ENCODE assay signal across 2 cellular contexts in genomic region chr6:27838513-27839302, GRCh38.
A peak's percentile ranks its signal among the peaks of the same experiment; 100 is the strongest.
TF ChIP-seq lines count a peak whose summit lies in the region.

No MANE protein-coding gene starts in this region.

TF ChIP-seq in GM12878, 131 proteins besides CTCF, POLR2A, EP300 and RAD21 (continued from another document and continues in another):
- TF ChIP-seq PAX8 (IDR thresholded peaks at IDR 0.05) (0 out of 2 replicates have a peak, but pooled peaks have one; percentile 36), POU2F2 (IDR thresholded peaks at IDR 0.05; ENCODE audit: borderline replicate concordance, low read depth, low read length) (peak; percentile 68; the same call in 2 of the 3 replicates), TAF1 (IDR thresholded peaks at IDR 0.05; ENCODE audit: borderline replicate concordance, low read depth, low read length) (peak; percentile 92), IKZF1 (conservative IDR thresholded peaks at IDR 0.05) (0 out of 2 replicates have a peak, but pooled peaks have one; percentile 18), PML (IDR thresholded peaks at IDR 0.05; ENCODE audit: low read length) (peak; percentile 76), RUNX3 (IDR thresholded peaks at IDR 0.05; ENCODE audit: low read length) (peak; percentile 13; the same call in 1 of the 2 replicates), RELA (IDR thresholded peaks at IDR 0.05; ENCODE audit: borderline replicate concordance, partially characterized antibody) (peak; percentile 37), TCF12 (IDR thresholded peaks at IDR 0.05; ENCODE audit: low read depth, low read length) (peak; percentile 16; the same call in 1 of the 2 replicates), YBX1 (IDR thresholded peaks at IDR 0.05) (0 out of 2 replicates have a peak, but pooled peaks have one; percentile 17), HDGF (IDR thresholded peaks at IDR 0.05) (peak; percentile 25; the same call in 1 of the 2 replicates), MTA2 (IDR thresholded peaks at IDR 0.05; ENCODE audit: low read depth) (0 out of 2 replicates have a peak, but pooled peaks have one; percentile 17), YY1 (IDR thresholded peaks at IDR 0.05; ENCODE audit: low read depth, low read length) (0 out of 2 replicates have a peak, but pooled peaks have one; percentile 3), MXI1 (IDR thresholded peaks at IDR 0.05; ENCODE audit: low read depth, low read length) (peak; percentile 52; the same call in 1 of the 2 replicates), RAD51 (IDR thresholded peaks at IDR 0.05) (peak; percentile 22; the same call in 1 of the 2 replicates), LARP7 (IDR thresholded peaks at IDR 0.05) (0 out of 2 replicates have a peak, but pooled peaks have one; percentile 14), CBX5 (IDR thresholded peaks at IDR 0.05; ENCODE audit: low read depth) (0 out of 2 replicates have a peak, but pooled peaks have one; percentile 18), SMAD1 (IDR thresholded peaks at IDR 0.05; ENCODE audit: low read depth, partially characterized antibody) (peak; percentile 94), POLR2AphosphoS2 (IDR thresholded peaks at IDR 0.05; ENCODE audit: low read depth, low read length) (peak; percentile 61; the same call in 1 of the 2 replicates), MTA3 (IDR thresholded peaks at IDR 0.05; ENCODE audit: borderline replicate concordance, low read length) (peak; percentile 21; the same call in 1 of the 2 replicates), NBN (IDR thresholded peaks at IDR 0.05) (peak; percentile 50; the same call in 1 of the 2 replicates), CBFB (IDR thresholded peaks at IDR 0.05; ENCODE audit: low read depth) (peak; percentile 84; the same call in 1 of the 2 replicates), POLR2AphosphoS5 (IDR thresholded peaks at IDR 0.05; ENCODE audit: low read length) (peak; percentile 96), HDAC6 (IDR thresholded peaks at IDR 0.05; ENCODE audit: unreplicated experiment) (peak; percentile 69), SMAD5 (IDR thresholded peaks at IDR 0.05; ENCODE audit: low read depth) (peak; percentile 86; the same call in 1 of the 2 replicates), RELB (IDR thresholded peaks at IDR 0.05; ENCODE audit: low read depth) (peak; percentile 55), STAT1 (conservative IDR thresholded peaks at IDR 0.05) (peak; percentile 91; the same call in 1 of the 2 replicates)
- TF ChIP-seq, protein P1, sequence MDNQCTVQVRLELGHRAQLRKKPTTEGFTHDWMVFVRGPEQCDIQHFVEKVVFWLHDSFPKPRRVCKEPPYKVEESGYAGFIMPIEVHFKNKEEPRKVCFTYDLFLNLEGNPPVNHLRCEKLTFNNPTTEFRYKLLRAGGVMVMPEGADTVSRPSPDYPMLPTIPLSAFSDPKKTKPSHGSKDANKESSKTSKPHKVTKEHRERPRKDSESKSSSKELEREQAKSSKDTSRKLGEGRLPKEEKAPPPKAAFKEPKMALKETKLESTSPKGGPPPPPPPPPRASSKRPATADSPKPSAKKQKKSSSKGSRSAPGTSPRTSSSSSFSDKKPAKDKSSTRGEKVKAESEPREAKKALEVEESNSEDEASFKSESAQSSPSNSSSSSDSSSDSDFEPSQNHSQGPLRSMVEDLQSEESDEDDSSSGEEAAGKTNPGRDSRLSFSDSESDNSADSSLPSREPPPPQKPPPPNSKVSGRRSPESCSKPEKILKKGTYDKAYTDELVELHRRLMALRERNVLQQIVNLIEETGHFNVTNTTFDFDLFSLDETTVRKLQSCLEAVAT (IDR thresholded peaks at IDR 0.05) = peak; percentile 27
- TF ChIP-seq, protein P2, sequence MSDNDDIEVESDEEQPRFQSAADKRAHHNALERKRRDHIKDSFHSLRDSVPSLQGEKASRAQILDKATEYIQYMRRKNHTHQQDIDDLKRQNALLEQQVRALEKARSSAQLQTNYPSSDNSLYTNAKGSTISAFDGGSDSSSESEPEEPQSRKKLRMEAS (IDR thresholded peaks at IDR 0.05; ENCODE audit: low read depth, low read length) = peak; percentile 19; the same call in 1 of the 2 replicates
- TF ChIP-seq, protein P3, sequence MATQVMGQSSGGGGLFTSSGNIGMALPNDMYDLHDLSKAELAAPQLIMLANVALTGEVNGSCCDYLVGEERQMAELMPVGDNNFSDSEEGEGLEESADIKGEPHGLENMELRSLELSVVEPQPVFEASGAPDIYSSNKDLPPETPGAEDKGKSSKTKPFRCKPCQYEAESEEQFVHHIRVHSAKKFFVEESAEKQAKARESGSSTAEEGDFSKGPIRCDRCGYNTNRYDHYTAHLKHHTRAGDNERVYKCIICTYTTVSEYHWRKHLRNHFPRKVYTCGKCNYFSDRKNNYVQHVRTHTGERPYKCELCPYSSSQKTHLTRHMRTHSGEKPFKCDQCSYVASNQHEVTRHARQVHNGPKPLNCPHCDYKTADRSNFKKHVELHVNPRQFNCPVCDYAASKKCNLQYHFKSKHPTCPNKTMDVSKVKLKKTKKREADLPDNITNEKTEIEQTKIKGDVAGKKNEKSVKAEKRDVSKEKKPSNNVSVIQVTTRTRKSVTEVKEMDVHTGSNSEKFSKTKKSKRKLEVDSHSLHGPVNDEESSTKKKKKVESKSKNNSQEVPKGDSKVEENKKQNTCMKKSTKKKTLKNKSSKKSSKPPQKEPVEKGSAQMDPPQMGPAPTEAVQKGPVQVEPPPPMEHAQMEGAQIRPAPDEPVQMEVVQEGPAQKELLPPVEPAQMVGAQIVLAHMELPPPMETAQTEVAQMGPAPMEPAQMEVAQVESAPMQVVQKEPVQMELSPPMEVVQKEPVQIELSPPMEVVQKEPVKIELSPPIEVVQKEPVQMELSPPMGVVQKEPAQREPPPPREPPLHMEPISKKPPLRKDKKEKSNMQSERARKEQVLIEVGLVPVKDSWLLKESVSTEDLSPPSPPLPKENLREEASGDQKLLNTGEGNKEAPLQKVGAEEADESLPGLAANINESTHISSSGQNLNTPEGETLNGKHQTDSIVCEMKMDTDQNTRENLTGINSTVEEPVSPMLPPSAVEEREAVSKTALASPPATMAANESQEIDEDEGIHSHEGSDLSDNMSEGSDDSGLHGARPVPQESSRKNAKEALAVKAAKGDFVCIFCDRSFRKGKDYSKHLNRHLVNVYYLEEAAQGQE (IDR thresholded peaks at IDR 0.05; ENCODE audit: low read depth, low read length) = 0 out of 2 replicates have a peak, but pooled peaks have one; percentile 26

TF ChIP-seq in neural cell, 6 proteins besides CTCF, POLR2A, EP300 and RAD21 (continued from another document):
- TF ChIP-seq, protein P3 (IDR thresholded peaks at IDR 0.05; ENCODE audit: borderline replicate concordance) = peak; percentile 29
- TF ChIP-seq SMC3 (conservative IDR thresholded peaks at IDR 0.05; ENCODE audit: poor library complexity) = peak; percentile 29
- peak; percentile 69 for TF ChIP-seq POLR2AphosphoS5 (IDR thresholded peaks at IDR 0.05)
